25 cellular contexts compared by ENCODE assay signal in genomic region chr11:44139565-44140313, GRCh38. TPM values are rescaled to one million over a fixed set of nuclear protein-coding genes. Genes with fewer than 3 reads are reported as not detected.
DNase-seq lines count a peak whose midpoint lies in the region; ATAC-seq and TF ChIP-seq lines count a peak whose summit lies in the region.
"Had no signal": no experiment of that assay in that cellular context is flagged by ENCODE, and none has a peak within 500 bp of the region (broad histone marks: within the 10 kb centered on the region; RNA-seq: fewer than 3 reads in every experiment).

No MANE protein-coding gene starts in this region.

- H2AFZ ChIP-seq in neural progenitor cell (replicated peaks) = no peak overlapping the region

- H4K20me1 ChIP-seq in neural progenitor cell (ENCODE audit: low read depth) = peaks cover 3% of the 10 kb centered on the region

- WGBS in body of pancreas, 2 donors = 80% methylated on average over 13 of the region's 13 CpGs

- no peak for TF ChIP-seq POLR2A in uterus (IDR thresholded peaks at IDR 0.05)
- TF ChIP-seq POLR2A in body of pancreas (IDR thresholded peaks at IDR 0.05) = no peak

- no peak overlapping the region for H3K9ac ChIP-seq in neural progenitor cell

- H3K27me3 Mint-ChIP-seq in neural progenitor cell (ENCODE audit: insufficient read depth, low read depth) = no peaks in the 10 kb centered on the region
- H3K27me3 Mint-ChIP-seq: activated B cell treated with CpG ODN at 0.5 μM for 24 hours; activated CD4-positive, alpha-beta memory T cell treated with anti-CD3 and anti-CD28 coated beads for 36 hours; activated naive CD4-positive, alpha-beta T cell treated with anti-CD3 and anti-CD28 coated beads, Interleukin-2, amount 50 U/mL, for 24 hours; activated T-helper 17 cell treated with anti-CD3 and anti-CD28 coated beads, Interleukin-2, amount 50 U/mL, for 72 hours; stimulated activated naive CD8-positive, alpha-beta T cell treated with anti-CD3 and anti-CD28 coated beads, Interleukin-15, amount 100 ng/mL, for 72 hours had no signal

- DNase-seq in Right ventricle myocardium inferior (ENCODE audit: missing footprints) (peak; percentile 34), right atrium auricular region (ENCODE audit: low spot score) (no peak), cardiac muscle cell (ENCODE audit: low read depth in 1 of 2, low spot score in 1 of 2) (peak; percentile 12 to 53), neural progenitor cell (ENCODE audit: low spot score) (no peak), uterus (no peak), body of pancreas (no peak), NCI-H510A treated with DMSO at 0.1 percent for 48 hours (lab: John Stamatoyannopoulos, UW) (no peak)
- DNase-seq: 8988T; activated B cell treated with CpG ODN at 0.5 μM for 24 hours; activated CD4-positive, alpha-beta memory T cell treated with anti-CD3 and anti-CD28 coated beads for 36 hours; activated CD8-positive, alpha-beta memory T cell treated with anti-CD3 and anti-CD28 coated beads, Interleukin-2, amount 50 U/mL, for 48 hours; CD8-positive, alpha-beta T cell; GDM1; GOT3; KBM-7; kidney glomerular epithelial cell; mesenchymal stem cell; MM.1S; NCI-H1417 treated with DMSO at 0.1 percent for 48 hours; NCI-H2081 treated with DMSO at 0.1 percent for 48 hours; stimulated activated naive CD8-positive, alpha-beta T cell treated with anti-CD3 and anti-CD28 coated beads, Interleukin-15, amount 100 ng/mL, for 72 hours; upper lobe of left lung had no signal

- intact Hi-C loops in Right ventricle myocardium inferior (cut with DNase I) (loop anchor here (10.0 kb wide), 1 partner anchor 105 kb away; no protein-coding TSS in a partner anchor), uterus (cut with DNase I; ENCODE audit: low total_unique reads) (no loop called here), body of pancreas (cut with DNase I) (no loop called here)

- peaks cover 55% of the 10 kb centered on the region for H3K4me1 Mint-ChIP-seq in neural progenitor cell
- H3K4me1 Mint-ChIP-seq: activated B cell treated with CpG ODN at 0.5 μM for 24 hours; activated naive CD4-positive, alpha-beta T cell treated with anti-CD3 and anti-CD28 coated beads, Interleukin-2, amount 50 U/mL, for 24 hours; activated T-helper 17 cell treated with anti-CD3 and anti-CD28 coated beads, Interleukin-2, amount 50 U/mL, for 72 hours; stimulated activated naive CD8-positive, alpha-beta T cell treated with anti-CD3 and anti-CD28 coated beads, Interleukin-15, amount 100 ng/mL, for 72 hours had no signal

- no peaks in the 10 kb centered on the region for H3F3A ChIP-seq in neural progenitor cell (ENCODE audit: low read depth)

- H3K36me3 ChIP-seq in right atrium auricular region = no peaks in the 10 kb centered on the region
- H3K36me3 ChIP-seq in cardiac muscle cell = no peaks in the 10 kb centered on the region
- H3K36me3 ChIP-seq in neural progenitor cell = no peaks in the 10 kb centered on the region
- no peaks in the 10 kb centered on the region for H3K36me3 ChIP-seq in uterus
- peaks cover 0 to 2% of the 10 kb centered on the region in 2 donors for H3K36me3 ChIP-seq in body of pancreas (replicated peaks in 1 of 2; ENCODE audit: insufficient read depth in 1 of 2, low read depth in 2 of 2)

- H3K27ac ChIP-seq in right atrium auricular region (peak overlapping the region in 1 of 2 donors; percentile 41), cardiac muscle cell (peak overlapping the region; percentile 87), neural progenitor cell (no peak overlapping the region), uterus (peak overlapping the region; percentile 39 to 54), body of pancreas (no peak overlapping the region)
- H3K27ac ChIP-seq: upper lobe of left lung had no signal

- H3K79me2 ChIP-seq in neural progenitor cell (ENCODE audit: low read depth) = no peaks in the 10 kb centered on the region

- TF ChIP-seq CTCF in right atrium auricular region (IDR thresholded peaks at IDR 0.05) (no peak), cardiac muscle cell (IDR thresholded peaks at IDR 0.05; ENCODE audit: low read depth, low read length) (no peak), neural progenitor cell (IDR thresholded peaks at IDR 0.05) (no peak), uterus (IDR thresholded peaks at IDR 0.05) (no peak), body of pancreas (IDR thresholded peaks at IDR 0.05) (no peak)

- peaks cover 6% of the 10 kb centered on the region for H3K36me3 Mint-ChIP-seq in neural progenitor cell

- ATAC-seq in Right ventricle myocardium inferior = peak; percentile 65
- ATAC-seq in body of pancreas = no peak
- ATAC-seq in GM21515 (IDR thresholded peaks at IDR 0.05; ENCODE audit: unreplicated experiment) = no peak
- ATAC-seq: activated T-helper 17 cell treated with anti-CD3 and anti-CD28 coated beads, Interleukin-2, amount 50 U/mL, for 72 hours; CD8-positive, alpha-beta T cell; stimulated activated naive CD8-positive, alpha-beta T cell treated with anti-CD3 and anti-CD28 coated beads, Interleukin-15, amount 100 ng/mL, for 72 hours had no signal

- peak overlapping the region; percentile 57 for H3K4me3 Mint-ChIP-seq in neural progenitor cell
- H3K4me3 Mint-ChIP-seq: activated B cell treated with CpG ODN at 0.5 μM for 24 hours; activated CD4-positive, alpha-beta memory T cell treated with anti-CD3 and anti-CD28 coated beads for 36 hours; activated naive CD4-positive, alpha-beta T cell treated with anti-CD3 and anti-CD28 coated beads, Interleukin-2, amount 50 U/mL, for 24 hours; activated T-helper 17 cell treated with anti-CD3 and anti-CD28 coated beads, Interleukin-2, amount 50 U/mL, for 72 hours; CD8-positive, alpha-beta T cell; stimulated activated naive CD8-positive, alpha-beta T cell treated with anti-CD3 and anti-CD28 coated beads, Interleukin-15, amount 100 ng/mL, for 72 hours had no signal

- H3K27me3 ChIP-seq in right atrium auricular region (no peaks in the 10 kb centered on the region), cardiac muscle cell (no peaks in the 10 kb centered on the region), neural progenitor cell (no peaks in the 10 kb centered on the region), uterus (no peaks in the 10 kb centered on the region), body of pancreas (no peaks in the 10 kb centered on the region)
- H3K27me3 ChIP-seq: upper lobe of left lung had no signal

- no peak overlapping the region for H3K4me2 ChIP-seq in neural progenitor cell

- peak overlapping the region; percentile 82 for H3K27ac Mint-ChIP-seq in neural progenitor cell
- H3K27ac Mint-ChIP-seq: activated B cell treated with CpG ODN at 0.5 μM for 24 hours; activated CD4-positive, alpha-beta memory T cell treated with anti-CD3 and anti-CD28 coated beads for 36 hours; activated naive CD4-positive, alpha-beta T cell treated with anti-CD3 and anti-CD28 coated beads, Interleukin-2, amount 50 U/mL, for 24 hours; activated T-helper 17 cell treated with anti-CD3 and anti-CD28 coated beads, Interleukin-2, amount 50 U/mL, for 72 hours; CD8-positive, alpha-beta T cell; stimulated activated naive CD8-positive, alpha-beta T cell treated with anti-CD3 and anti-CD28 coated beads, Interleukin-15, amount 100 ng/mL, for 72 hours had no signal

- H3K4me1 ChIP-seq in right atrium auricular region (peaks cover 0 to 23% of the 10 kb centered on the region in 2 donors), cardiac muscle cell (ENCODE audit: low read depth) (peaks cover 39% of the 10 kb centered on the region), neural progenitor cell (peaks cover 14% of the 10 kb centered on the region), uterus (peaks cover 5 to 8% of the 10 kb centered on the region in 2 donors), body of pancreas (no peaks in the 10 kb centered on the region)

- H3K9me3 Mint-ChIP-seq in neural progenitor cell = no peaks in the 10 kb centered on the region
- H3K9me3 Mint-ChIP-seq: activated B cell treated with CpG ODN at 0.5 μM for 24 hours; activated CD4-positive, alpha-beta memory T cell treated with anti-CD3 and anti-CD28 coated beads for 36 hours; activated naive CD4-positive, alpha-beta T cell treated with anti-CD3 and anti-CD28 coated beads, Interleukin-2, amount 50 U/mL, for 24 hours; activated T-helper 17 cell treated with anti-CD3 and anti-CD28 coated beads, Interleukin-2, amount 50 U/mL, for 72 hours; CD8-positive, alpha-beta T cell; stimulated activated naive CD8-positive, alpha-beta T cell treated with anti-CD3 and anti-CD28 coated beads, Interleukin-15, amount 100 ng/mL, for 72 hours had no signal

- H3K4me3 ChIP-seq in right atrium auricular region (no peak overlapping the region), cardiac muscle cell (no peak overlapping the region), neural progenitor cell (no peak overlapping the region), uterus (no peak overlapping the region), body of pancreas (no peak overlapping the region)
- H3K4me3 ChIP-seq: upper lobe of left lung had no signal

- H3K9me3 ChIP-seq in right atrium auricular region (no peaks in the 10 kb centered on the region), cardiac muscle cell (ENCODE audit: low read depth) (no peaks in the 10 kb centered on the region), neural progenitor cell (ENCODE audit: low read depth) (no peaks in the 10 kb centered on the region), uterus (no peaks in the 10 kb centered on the region), body of pancreas (no peaks in the 10 kb centered on the region)
- H3K9me3 ChIP-seq: upper lobe of left lung had no signal

RNA-seq across cellular contexts. Expression of gene EXT2, which starts 44.3 kb away (rescaled TPM):
- total RNA-seq in Right ventricle myocardium inferior = 30.7 TPM
- 10 to 100 TPM; 37.2 to 45.2 TPM for total RNA-seq in right atrium auricular region
- total RNA-seq in cardiac muscle cell = 53.1 and 109 TPM in 2 replicates
- polyA plus RNA-seq in cardiac muscle cell = 44.1 and 54.1 TPM in 2 replicates
- total RNA-seq in neural progenitor cell (ENCODE audit: low replicate concordance) = 70.4 and 89.4 TPM in 2 replicates
- total RNA-seq in uterus = 100 to 1,000 TPM in 1 of 4 donors, 10 to 100 TPM in 3; 52.6 to 116 (median 81.3) TPM
- total RNA-seq in body of pancreas = 10 to 100 TPM; 21.4 to 34.2 TPM

Comparison
In these comparisons a context has a peak if more than half of its experiments do, and no peak if none do; other contexts are left out.
1. DNase-seq: peak in Right ventricle myocardium inferior (single experiment) and cardiac muscle cell (2 of 2); none in right atrium auricular region (single experiment), neural progenitor cell (single experiment), uterus (0 of 2), body of pancreas (0 of 4) and NCI-H510A treated with DMSO at 0.1 percent for 48 hours (single experiment).
2. H3K27ac ChIP-seq: peak in cardiac muscle cell (single experiment) and uterus (2 of 2); none in neural progenitor cell (single experiment) and body of pancreas (0 of 4).